ENCODE assay signal across 22 cellular contexts in the genomic region with DNA sequence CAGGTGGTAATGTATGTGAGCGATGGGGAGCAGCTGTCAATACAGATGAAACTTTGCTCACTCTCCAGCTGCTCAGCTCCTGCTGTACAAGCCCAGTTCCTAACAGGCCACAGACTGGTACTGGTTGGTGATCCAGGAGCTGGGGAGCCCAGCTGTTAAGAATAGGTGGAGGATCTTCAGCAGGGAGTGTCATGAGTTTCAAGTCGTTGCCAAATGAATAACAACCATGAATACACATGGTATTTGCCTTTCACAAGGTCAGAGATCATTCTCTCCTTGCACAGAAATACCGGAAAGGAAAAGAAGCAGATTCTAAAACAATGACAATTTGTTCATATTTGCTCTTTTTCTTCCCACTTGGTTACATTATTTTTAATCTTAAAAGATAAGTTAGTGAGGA. TPM values are rescaled to one million over a fixed set of nuclear protein-coding genes. Genes with fewer than 3 reads are reported as not detected.
DNase-seq lines count a peak whose midpoint lies in the region; ATAC-seq, FAIRE-seq and TF ChIP-seq lines count a peak whose summit lies in the region.
"Had no signal": no experiment of that assay in that cellular context is flagged by ENCODE, and none has a peak within 500 bp of the region (broad histone marks: within the 10 kb centered on the region; RNA-seq: fewer than 3 reads in every experiment).

No MANE protein-coding gene starts in this region.

- H3K36me3 ChIP-seq in adipocyte (ENCODE audit: control insufficient read depth, insufficient read depth, low read length, severe bottlenecking) (no peaks in the 10 kb centered on the region), hepatocyte (replicated peaks; ENCODE audit: insufficient read depth, low read depth) (no peaks in the 10 kb centered on the region), small intestine (ENCODE audit: control insufficient read depth in 2 of 2, insufficient read depth in 2 of 2, low read length in 2 of 2) (peaks cover 0 to 2% of the 10 kb centered on the region in 2 donors)

- no peaks in the 10 kb centered on the region for H3K9me2 ChIP-seq in hepatocyte (replicated peaks; ENCODE audit: insufficient read depth)

- TF ChIP-seq CTCF in hepatocyte (IDR thresholded peaks at IDR 0.05; ENCODE audit: poor library complexity), result no peak

- 81% methylated on average over 3 of the region's 3 CpGs for WGBS in hepatocyte (ENCODE audit: low lambda C conversion rate, missing lambda C conversion rate)
- 31 to 64% (median 49%) methylated on average over 3 of the region's 3 CpGs for WGBS in small intestine, 3 donors

- peaks cover 58% of the 10 kb centered on the region for H3K4me1 ChIP-seq in adipocyte (ENCODE audit: control insufficient read depth, insufficient read depth, low read length)
- H3K4me1 ChIP-seq in hepatocyte (ENCODE audit: insufficient read depth), result peaks cover 8% of the 10 kb centered on the region
- H3K4me1 ChIP-seq in small intestine (ENCODE audit: control insufficient read depth in 2 of 2, insufficient read depth in 1 of 2, low read depth in 1 of 2, low read length in 1 of 2), result peaks cover 7 to 20% of the 10 kb centered on the region in 2 donors

- peaks cover 89% of the 10 kb centered on the region for H3K79me2 ChIP-seq in hepatocyte

- H3K4me2 ChIP-seq in hepatocyte, result peak overlapping the region; percentile 15

- H2AFZ ChIP-seq in hepatocyte, result no peak overlapping the region

- H3K9ac ChIP-seq in adipocyte (ENCODE audit: low read length), result peak overlapping the region; percentile 31

- H3K27ac ChIP-seq in hepatocyte (no peak overlapping the region), small intestine (ENCODE audit: low read depth in 1 of 2, low read length in 1 of 2) (peak overlapping the region in 1 of 2 donors; percentile 54)

- H3K9me3 ChIP-seq in adipocyte (ENCODE audit: control insufficient read depth, low read length) (no peaks in the 10 kb centered on the region), hepatocyte (ENCODE audit: low read depth) (no peaks in the 10 kb centered on the region), small intestine (ENCODE audit: control insufficient read depth, low read depth) (no peaks in the 10 kb centered on the region)

- no peaks in the 10 kb centered on the region for H4K20me1 ChIP-seq in hepatocyte (ENCODE audit: insufficient read depth, poor library complexity, severe bottlenecking)

- no peak for FAIRE-seq in small intestine (lab: Jason Lieb, UNC)
- FAIRE-seq: TTC549 had no signal

- peak overlapping the region; percentile 94 for H3K4me3 ChIP-seq in adipocyte (ENCODE audit: low read length)
- H3K4me3 ChIP-seq in hepatocyte, result no peak overlapping the region
- H3K4me3 ChIP-seq in small intestine (ENCODE audit: low read depth in 1 of 2, low read length in 2 of 2), result no peak overlapping the region

- ATAC-seq in HG03342 (IDR thresholded peaks at IDR 0.05; ENCODE audit: unreplicated experiment), result no peak
- ATAC-seq: activated CD8-positive, alpha-beta memory T cell treated with anti-CD3 and anti-CD28 coated beads, Interleukin-2, amount 10 ng/mL, durations not matched to agents 7 days and 5 days; activated naive CD4-positive, alpha-beta T cell treated with anti-CD3 and anti-CD28 coated beads, Interleukin-2, amount 50 U/mL, for 72 hours; right cardiac atrium had no signal

- H3K27me3 ChIP-seq in adipocyte (replicated peaks; ENCODE audit: control insufficient read depth, insufficient read depth, low read length) (no peaks in the 10 kb centered on the region), hepatocyte (no peaks in the 10 kb centered on the region), small intestine (ENCODE audit: control insufficient read depth in 2 of 2, insufficient read depth in 2 of 2, low read length in 2 of 2) (no peaks in the 10 kb centered on the region)

- DNase-seq in LHCN-M2 (ENCODE audit: low read depth) (peak; percentile 73), adipocyte (ENCODE audit: low read depth) (no peak), hepatocyte (ENCODE audit: low spot score) (no peak), small intestine (peak; percentile 34), NCI-H446 treated with DMSO at 0.1 percent for 48 hours (lab: John Stamatoyannopoulos, UW) (no peak)
- DNase-seq in central memory CD4-positive, alpha-beta T cell, result no peak
- DNase-seq: activated CD4-positive, alpha-beta T cell treated with anti-CD3 and anti-CD28 coated beads for 1 hour; activated CD8-positive, alpha-beta memory T cell treated with anti-CD3 and anti-CD28 coated beads, Interleukin-2, amount 10 ng/mL, durations not matched to agents 7 days and 5 days; CD8-positive, alpha-beta memory T cell; DMS79; effector memory CD4-positive, alpha-beta T cell; KBM-7; kidney glomerular epithelial cell; NCI-H1694; NCI-H774; OCI-M1; right cardiac atrium; Right ventricle myocardium superior; SW 1271 had no signal

RNA-seq across cellular contexts. Expression of a gene that starts 5.1 kb away (rescaled TPM):
- total RNA-seq in LHCN-M2 (2014; rRNA removed), result 214 and 229 TPM in 2 replicates
- polyA plus RNA-seq in LHCN-M2 (2012), result 23.9 TPM
- total RNA-seq in hepatocyte, result 72.6 and 109 TPM in 2 replicates
- 44.5 and 44.9 TPM in 2 replicates for polyA plus RNA-seq in hepatocyte
- polyA plus RNA-seq in small intestine, result 10 to 100 TPM; 37.6 to 71.4 (median 40.5) TPM

Comparison
In these comparisons a context has a peak if more than half of its experiments do, and no peak if none do; other contexts are left out.
1. DNase-seq: peak in LHCN-M2 (single experiment) and small intestine (single experiment); none in adipocyte (single experiment), hepatocyte (single experiment), NCI-H446 treated with DMSO at 0.1 percent for 48 hours (single experiment) and central memory CD4-positive, alpha-beta T cell (single experiment).